In the genomic region with DNA sequence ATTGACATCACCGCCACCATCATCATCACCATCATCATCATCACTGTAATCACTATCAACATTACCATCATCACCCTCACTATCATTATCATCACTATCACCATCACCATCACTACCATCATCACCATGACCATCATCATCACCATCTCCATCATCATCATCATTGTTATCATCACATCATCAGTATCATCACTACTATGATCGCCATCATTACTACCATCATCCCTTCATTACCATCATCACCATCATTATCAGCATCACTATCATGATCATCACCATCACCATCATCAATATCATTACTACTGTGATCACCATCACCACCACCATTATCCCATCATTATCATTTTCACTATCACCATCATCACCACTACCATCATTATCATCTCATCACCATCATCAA, we compare ENCODE assay signal across 36 cellular contexts.
"Had no signal": no experiment of that assay in that cellular context is flagged by ENCODE, and none has a peak within 500 bp of the region (broad histone marks: within the 10 kb centered on the region; RNA-seq: fewer than 3 reads in every experiment).

No MANE protein-coding gene starts in this region.

- FAIRE-seq: TTC549 had no signal

- H3K4me3 Mint-ChIP-seq: activated B cell treated with CpG ODN at 0.5 μM for 24 hours; activated CD4-positive, alpha-beta memory T cell treated with anti-CD3 and anti-CD28 coated beads for 36 hours; activated CD4-positive, alpha-beta T cell treated with anti-CD3 and anti-CD28 coated beads, Interleukin-2, amount 10 ng/mL, durations not matched to agents 24 days and 14 days; activated CD8-positive, alpha-beta T cell treated with anti-CD3 and anti-CD28 coated beads for 36 hours; activated naive CD4-positive, alpha-beta T cell treated with anti-CD3 and anti-CD28 coated beads, Interleukin-2, amount 10 ng/mL, durations not matched to agents 7 days and 5 days; activated naive CD4-positive, alpha-beta T cell treated with anti-CD3 and anti-CD28 coated beads, Interleukin-2, amount 50 U/mL, for 24 hours; activated naive CD8-positive, alpha-beta T cell; activated naive CD8-positive, alpha-beta T cell treated with anti-CD3 and anti-CD28 coated beads, Interleukin-2, amount 10 ng/mL, durations not matched to agents 7 days and 5 days; activated naive CD8-positive, alpha-beta T cell treated with anti-CD3 and anti-CD28 coated beads, Interleukin-2, amount 50 U/mL, for 24 hours; activated T-cell treated with anti-CD3 and anti-CD28 coated beads, Interleukin-2, amount 50 U/mL, for 24 hours; central memory CD8-positive, alpha-beta T cell; T-helper 1 cell treated with Interleukin-12 subunit alpha and Interleukin-12 subunit beta and Interleukin-4 antibody, amounts not matched to agents 30 μg/mL and 1 μg/mL, for 36 hours; T-helper 2 cell treated with Interferon-gamma antibody and Interleukin-4, amounts not matched to agents 5 μg/mL and 100 μg/mL, for 36 hours had no signal

- H3K9me3 Mint-ChIP-seq: activated naive CD4-positive, alpha-beta T cell treated with anti-CD3 and anti-CD28 coated beads, Interleukin-2, amount 50 U/mL, for 24 hours; central memory CD8-positive, alpha-beta T cell had no signal

- H3K4me1 Mint-ChIP-seq: activated B cell treated with CpG ODN at 0.5 μM for 24 hours; activated CD4-positive, alpha-beta T cell treated with anti-CD3 and anti-CD28 coated beads, Interleukin-2, amount 10 ng/mL, durations not matched to agents 24 days and 14 days; activated naive CD4-positive, alpha-beta T cell treated with anti-CD3 and anti-CD28 coated beads, Interleukin-2, amount 50 U/mL, for 24 hours; activated naive CD8-positive, alpha-beta T cell treated with anti-CD3 and anti-CD28 coated beads, Interleukin-2, amount 50 U/mL, for 24 hours; central memory CD8-positive, alpha-beta T cell had no signal

- H3K27ac Mint-ChIP-seq: activated B cell treated with CpG ODN at 0.5 μM for 24 hours; activated CD4-positive, alpha-beta memory T cell treated with anti-CD3 and anti-CD28 coated beads for 36 hours; activated CD4-positive, alpha-beta T cell treated with anti-CD3 and anti-CD28 coated beads, Interleukin-2, amount 10 ng/mL, durations not matched to agents 24 days and 14 days; activated CD8-positive, alpha-beta T cell treated with anti-CD3 and anti-CD28 coated beads for 36 hours; activated naive CD4-positive, alpha-beta T cell treated with anti-CD3 and anti-CD28 coated beads, Interleukin-2, amount 10 ng/mL, durations not matched to agents 7 days and 5 days; activated naive CD4-positive, alpha-beta T cell treated with anti-CD3 and anti-CD28 coated beads, Interleukin-2, amount 50 U/mL, for 24 hours; activated naive CD8-positive, alpha-beta T cell; activated naive CD8-positive, alpha-beta T cell treated with anti-CD3 and anti-CD28 coated beads, Interleukin-2, amount 10 ng/mL, durations not matched to agents 7 days and 5 days; activated naive CD8-positive, alpha-beta T cell treated with anti-CD3 and anti-CD28 coated beads, Interleukin-2, amount 50 U/mL, for 24 hours; activated T-cell treated with anti-CD3 and anti-CD28 coated beads, Interleukin-2, amount 50 U/mL, for 24 hours; activated T-helper 2 cell treated with anti-CD3 and anti-CD28 coated beads, Interferon-gamma antibody, Interleukin-2, Interleukin-4, amounts not matched to agents 10 μg/mL and 5 μg/mL and 100 μg/mL, durations not matched to agents 14 hours and 24 hours and 36 hours; T-helper 1 cell treated with Interleukin-12 subunit alpha and Interleukin-12 subunit beta and Interleukin-4 antibody, amounts not matched to agents 30 μg/mL and 1 μg/mL, for 36 hours; T-helper 2 cell treated with Interferon-gamma antibody and Interleukin-4, amounts not matched to agents 5 μg/mL and 100 μg/mL, for 36 hours had no signal

- H3K4me3 ChIP-seq: ascending aorta, body of pancreas, breast epithelium, cardiac muscle cell had no signal

- H3K27ac ChIP-seq: ascending aorta, body of pancreas, brain microvascular endothelial cell, breast epithelium, cardiac muscle cell, VCaP had no signal

- H3K36me3 ChIP-seq: ascending aorta, breast epithelium, cardiac muscle cell had no signal

- ATAC-seq: activated CD8-positive, alpha-beta T cell treated with anti-CD3 and anti-CD28 coated beads for 36 hours; activated naive CD8-positive, alpha-beta T cell treated with anti-CD3 and anti-CD28 coated beads, Interleukin-2, amount 50 U/mL, for 24 hours; body of pancreas had no signal

- DNase-seq: activated B cell treated with CpG ODN at 0.5 μM for 24 hours; activated CD4-positive, alpha-beta memory T cell treated with anti-CD3 and anti-CD28 coated beads for 36 hours; activated CD4-positive, alpha-beta T cell treated with anti-CD3 and anti-CD28 coated beads for 4 hours; activated CD4-positive, alpha-beta T cell treated with anti-CD3 and anti-CD28 coated beads, Interleukin-2, amount 10 ng/mL, durations not matched to agents 24 days and 14 days; activated CD4-positive, alpha-beta T cell treated with anti-CD3 and anti-CD28 coated beads, Interleukin-2, amount 50 U/mL, for 1 hour; activated CD4-positive, alpha-beta T cell treated with anti-CD3 and anti-CD28 coated beads, Interleukin-2, amount 50 U/mL, for 4 hours; activated CD4-positive, CD25-positive, alpha-beta regulatory T cell treated with anti-CD3 and anti-CD28 coated beads, Interleukin-2, amount 50 U/mL, for 72 hours; activated CD8-positive, alpha-beta T cell treated with anti-CD3 and anti-CD28 coated beads for 36 hours; activated effector memory CD4-positive, alpha-beta T cell treated with Interleukin-2 at 50 U/mL for 16 hours; activated gamma-delta T cell; activated naive CD4-positive, alpha-beta T cell treated with anti-CD3 and anti-CD28 coated beads, Interleukin-2, amount 10 ng/mL, durations not matched to agents 7 days and 5 days; activated naive CD4-positive, alpha-beta T cell treated with Interleukin-2 at 50 U/mL for 16 hours; activated naive CD8-positive, alpha-beta T cell treated with anti-CD3 and anti-CD28 coated beads, Interleukin-2, amount 10 ng/mL, durations not matched to agents 7 days and 5 days; activated naive CD8-positive, alpha-beta T cell treated with anti-CD3 and anti-CD28 coated beads, Interleukin-2, amount 50 U/mL, for 24 hours; activated T-cell treated with anti-CD3 and anti-CD28 coated beads, Interleukin-2, amount 50 U/mL, for 24 hours; activated T-cell treated with anti-CD3 and anti-CD28 coated beads, Interleukin-2, amount 50 U/mL, for 48 hours; amygdala; anterior cingulate cortex; body of pancreas; brain microvascular endothelial cell; caudate nucleus; cerebellar nuclear complex; T-helper 1 cell; T-helper 2 cell; T-helper 9 cell had no signal

- H3K4me1 ChIP-seq: ascending aorta, body of pancreas, breast epithelium had no signal

- H3K27me3 Mint-ChIP-seq: activated B cell treated with CpG ODN at 0.5 μM for 24 hours; activated CD4-positive, alpha-beta memory T cell treated with anti-CD3 and anti-CD28 coated beads for 36 hours; activated CD4-positive, alpha-beta T cell treated with anti-CD3 and anti-CD28 coated beads, Interleukin-2, amount 10 ng/mL, durations not matched to agents 24 days and 14 days; activated CD8-positive, alpha-beta T cell treated with anti-CD3 and anti-CD28 coated beads for 36 hours; activated naive CD4-positive, alpha-beta T cell treated with anti-CD3 and anti-CD28 coated beads, Interleukin-2, amount 10 ng/mL, durations not matched to agents 7 days and 5 days; activated naive CD4-positive, alpha-beta T cell treated with anti-CD3 and anti-CD28 coated beads, Interleukin-2, amount 50 U/mL, for 24 hours; activated naive CD8-positive, alpha-beta T cell; activated naive CD8-positive, alpha-beta T cell treated with anti-CD3 and anti-CD28 coated beads, Interleukin-2, amount 10 ng/mL, durations not matched to agents 7 days and 5 days; activated naive CD8-positive, alpha-beta T cell treated with anti-CD3 and anti-CD28 coated beads, Interleukin-2, amount 50 U/mL, for 24 hours; activated T-cell treated with anti-CD3 and anti-CD28 coated beads, Interleukin-2, amount 50 U/mL, for 24 hours; central memory CD8-positive, alpha-beta T cell had no signal

- H3K9me3 ChIP-seq: body of pancreas, breast epithelium had no signal

- H3K27me3 ChIP-seq: ascending aorta, body of pancreas, brain microvascular endothelial cell, breast epithelium, cardiac muscle cell had no signal
